ENCODE assay signal across 22 cellular contexts in the genomic region with DNA sequence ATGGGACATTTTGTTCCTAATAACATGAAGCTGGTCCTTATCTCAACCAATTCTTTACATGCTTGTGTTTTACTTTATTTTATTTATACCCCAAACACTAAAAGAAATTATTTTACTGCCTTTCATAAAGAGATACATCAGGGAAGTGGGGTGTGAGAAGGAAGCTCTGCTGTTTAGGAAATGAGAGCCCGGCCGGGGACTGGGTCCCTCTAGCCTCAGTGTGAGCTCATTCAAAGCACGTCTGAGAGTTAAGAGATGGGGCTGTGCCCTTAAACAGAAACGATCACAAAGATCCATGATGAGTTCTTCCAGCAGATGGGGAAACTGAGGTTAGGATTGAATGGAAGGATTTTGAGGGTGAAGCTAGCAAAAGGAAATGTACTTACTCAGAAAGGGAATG.
"Had no signal": no experiment of that assay in that cellular context is flagged by ENCODE, and none has a peak within 500 bp of the region (broad histone marks: within the 10 kb centered on the region; RNA-seq: fewer than 3 reads in every experiment).

No MANE protein-coding gene starts in this region.

- H3K27ac ChIP-seq: foreskin keratinocyte, pancreas, right lobe of liver, testis, tibial nerve had no signal

- H3K4me3 Mint-ChIP-seq: central memory CD8-positive, alpha-beta T cell; natural killer cell; stimulated activated memory B cell treated with anti-CD40 and anti-IgM and Interleukin-4, amounts not matched to agents 10 μg/mL and 1 μg/mL and 100 μg/mL, for 72 hours; stimulated activated naive CD8-positive, alpha-beta T cell treated with anti-CD3 and anti-CD28 coated beads, Interleukin-15, Interleukin-2, amounts not matched to agents 100 ng/mL and 50 ng/mL, for 24 hours had no signal

- H3K27ac Mint-ChIP-seq: natural killer cell; progenitor cell of endocrine pancreas; stimulated activated memory B cell treated with anti-CD40 and anti-IgM and Interleukin-4, amounts not matched to agents 10 μg/mL and 1 μg/mL and 100 μg/mL, for 72 hours; stimulated activated naive CD8-positive, alpha-beta T cell treated with anti-CD3 and anti-CD28 coated beads, Interleukin-15, Interleukin-2, amounts not matched to agents 100 ng/mL and 50 ng/mL, for 24 hours had no signal

- H3K4me1 ChIP-seq: foreskin keratinocyte, pancreas, right lobe of liver, spleen, testis had no signal

- ATAC-seq: esophagus mucosa; foreskin keratinocyte; natural killer cell; pancreas; right lobe of liver; stimulated activated memory B cell treated with anti-CD40 and anti-IgM and Interleukin-4, amounts not matched to agents 10 μg/mL and 1 μg/mL and 100 μg/mL, for 72 hours had no signal

- H3K27me3 ChIP-seq: pancreas, right lobe of liver, testis, tibial nerve had no signal

- H3K36me3 Mint-ChIP-seq: natural killer cell had no signal

- H3K9me3 ChIP-seq: pancreas, right lobe of liver, testis, tibial nerve had no signal

- H3K4me3 ChIP-seq: pancreas, right lobe of liver, spleen, testis, tibial nerve had no signal

- H3K9me3 Mint-ChIP-seq: central memory CD8-positive, alpha-beta T cell; natural killer cell; stimulated activated naive CD8-positive, alpha-beta T cell treated with anti-CD3 and anti-CD28 coated beads, Interleukin-15, Interleukin-2, amounts not matched to agents 100 ng/mL and 50 ng/mL, for 24 hours had no signal

- H3K36me3 ChIP-seq: pancreas, right lobe of liver, spleen, tibial nerve had no signal

- DNase-seq: cortex of kidney; effector memory CD4-positive, alpha-beta T cell; foreskin keratinocyte; head of caudate nucleus; hippocampal formation; kidney glomerular epithelial cell; mammary epithelial cell; natural killer cell; occipital lobe; pancreas; right lobe of liver; spleen; stimulated activated CD4-positive, alpha-beta T cell treated with anti-CD3 and anti-CD28 coated beads, Interleukin-15, amount 100 ng/mL, for 24 hours; stimulated activated CD4-positive, alpha-beta T cell treated with anti-CD3 and anti-CD28 coated beads, Interleukin-1b, Interleukin-23, amount 100 ng/mL, for 48 hours; stimulated activated CD4-positive, alpha-beta T cell treated with anti-CD3 and anti-CD28 coated beads, Interleukin-4, amount 100 ng/mL, for 24 hours; testis had no signal

- H3K4me1 Mint-ChIP-seq: central memory CD8-positive, alpha-beta T cell had no signal

- H3K27me3 Mint-ChIP-seq: central memory CD8-positive, alpha-beta T cell had no signal
